In genomic region chr7:112236597-112236996, GRCh38 we compare ENCODE assay signal across 1 cellular context.
TF ChIP-seq lines count a peak whose summit lies in the region.

No MANE protein-coding gene starts in this region.

TF ChIP-seq in HepG2, 621 proteins besides CTCF, POLR2A, EP300 and RAD21 (continued from another document and continues in another):
- TF ChIP-seq LRRFIP1 (CRISPR knock-in tag; conservative IDR thresholded peaks at IDR 0.05) (no peak), RAD51 (IDR thresholded peaks at IDR 0.05; ENCODE audit: borderline replicate concordance) (no peak), RXRA (CRISPR knock-in tag; IDR thresholded peaks at IDR 0.05) (no peak), KLF11 (CRISPR knock-in tag; IDR thresholded peaks at IDR 0.05) (no peak), HMG20A (CRISPR knock-in tag; IDR thresholded peaks at IDR 0.05; ENCODE audit: borderline replicate concordance) (peak; percentile 51; the same call in 1 of the 2 replicates), PATZ1 (CRISPR knock-in tag; IDR thresholded peaks at IDR 0.05) (no peak), MXD1 (CRISPR knock-in tag; IDR thresholded peaks at IDR 0.05) (no peak), ATF1 (CRISPR knock-in tag; IDR thresholded peaks at IDR 0.05) (peak; percentile 53; the same call in 1 of the 2 replicates), ZNF264 (CRISPR knock-in tag; IDR thresholded peaks at IDR 0.05) (no peak), ZNF296 (CRISPR knock-in tag; conservative IDR thresholded peaks at IDR 0.05) (no peak), TCF7 (IDR thresholded peaks at IDR 0.05; ENCODE audit: low read depth) (no peak), RFXAP (CRISPR knock-in tag; IDR thresholded peaks at IDR 0.05; ENCODE audit: borderline replicate concordance) (no peak), ZNF710 (CRISPR knock-in tag; IDR thresholded peaks at IDR 0.05; ENCODE audit: borderline replicate concordance) (no peak), ADNP (CRISPR knock-in tag; IDR thresholded peaks at IDR 0.05) (no peak), ZSCAN29 (CRISPR knock-in tag; conservative IDR thresholded peaks at IDR 0.05) (no peak), ZNF550 (CRISPR knock-in tag; IDR thresholded peaks at IDR 0.05; ENCODE audit: borderline replicate concordance) (no peak), GMEB1 (CRISPR knock-in tag; IDR thresholded peaks at IDR 0.05; ENCODE audit: borderline replicate concordance) (no peak), ZNF362 (CRISPR knock-in tag; IDR thresholded peaks at IDR 0.05; ENCODE audit: borderline replicate concordance) (peak; percentile 23; the same call in 1 of the 2 replicates), ZNF333 (CRISPR knock-in tag; IDR thresholded peaks at IDR 0.05; ENCODE audit: borderline replicate concordance) (no peak), CERS6 (CRISPR knock-in tag; IDR thresholded peaks at IDR 0.05) (no peak), BCL6 (CRISPR knock-in tag; IDR thresholded peaks at IDR 0.05) (peak; percentile 61), NFRKB (IDR thresholded peaks at IDR 0.05) (no peak), GABPB1 (CRISPR knock-in tag; IDR thresholded peaks at IDR 0.05) (no peak), ZNF275 (CRISPR knock-in tag; IDR thresholded peaks at IDR 0.05; ENCODE audit: borderline replicate concordance) (no peak), CBFB (CRISPR knock-in tag; IDR thresholded peaks at IDR 0.05) (peak; percentile 68; the same call in 1 of the 2 replicates), ZFP1 (CRISPR knock-in tag; IDR thresholded peaks at IDR 0.05) (no peak), YEATS2 (CRISPR knock-in tag; IDR thresholded peaks at IDR 0.05; ENCODE audit: borderline replicate concordance) (no peak), NCOR1 (IDR thresholded peaks at IDR 0.05; ENCODE audit: borderline replicate concordance, low read length) (peak; percentile 75; the same call in 1 of the 2 replicates), GLMP (CRISPR knock-in tag; IDR thresholded peaks at IDR 0.05; ENCODE audit: borderline replicate concordance) (no peak), CREM (IDR thresholded peaks at IDR 0.05) (peak; percentile 42; the same call in 1 of the 2 replicates), CREM (CRISPR knock-in tag; IDR thresholded peaks at IDR 0.05) (no peak), ZNF749 (CRISPR knock-in tag; IDR thresholded peaks at IDR 0.05; ENCODE audit: borderline replicate concordance) (no peak), ZNF790 (CRISPR knock-in tag; IDR thresholded peaks at IDR 0.05; ENCODE audit: borderline replicate concordance) (no peak), BCLAF1 (IDR thresholded peaks at IDR 0.05) (no peak), NCOA5 (CRISPR knock-in tag; IDR thresholded peaks at IDR 0.05) (no peak), ZNF672 (CRISPR knock-in tag; IDR thresholded peaks at IDR 0.05) (no peak), ZNF7 (CRISPR knock-in tag; IDR thresholded peaks at IDR 0.05) (no peak), SKIL (CRISPR knock-in tag; IDR thresholded peaks at IDR 0.05; ENCODE audit: borderline replicate concordance) (no peak), ZNF10 (CRISPR knock-in tag; IDR thresholded peaks at IDR 0.05; ENCODE audit: borderline replicate concordance, low read depth) (no peak), ZMYM3 (CRISPR knock-in tag; IDR thresholded peaks at IDR 0.05) (no peak), MYPOP (CRISPR knock-in tag; IDR thresholded peaks at IDR 0.05) (no peak), ZNF589 (CRISPR knock-in tag; conservative IDR thresholded peaks at IDR 0.05) (no peak)
